Comparison of ENCODE assay signal across 22 cellular contexts in the genomic region with DNA sequence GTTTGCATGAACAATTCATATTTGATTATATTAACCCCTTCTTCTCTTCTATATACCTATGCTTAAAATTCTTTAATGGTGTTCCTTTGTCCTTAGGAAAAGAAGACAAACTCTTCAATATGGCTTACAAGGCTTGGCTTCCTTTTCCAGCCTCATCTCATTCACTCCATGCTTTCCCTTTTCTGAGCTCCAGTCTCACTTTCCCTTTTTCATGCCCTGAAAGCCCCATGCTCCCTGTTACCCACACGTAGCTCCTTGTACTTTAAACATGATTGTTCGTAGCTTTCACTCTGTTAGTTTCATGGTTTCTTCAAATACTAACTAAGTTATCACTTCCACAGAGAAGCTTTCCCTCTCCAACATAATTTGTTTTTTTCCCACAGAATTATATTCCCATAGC.
DNase-seq lines count a peak whose midpoint lies in the region; ATAC-seq lines count a peak whose summit lies in the region.
"Had no signal": no experiment of that assay in that cellular context is flagged by ENCODE, and none has a peak within 500 bp of the region (broad histone marks: within the 10 kb centered on the region; RNA-seq: fewer than 3 reads in every experiment).

No MANE protein-coding gene starts in this region.

- H3K4me1 ChIP-seq in ACC112 (ENCODE audit: control insufficient read depth, insufficient read depth, low read length, unreplicated experiment): peaks cover 12% of the 10 kb centered on the region

- H3K4me3 ChIP-seq in ACC112 (ENCODE audit: low read depth, low read length): no peak overlapping the region
- H3K4me3 ChIP-seq: SJSA1 had no signal

- peak overlapping the region; percentile 17 for H2AFZ ChIP-seq in ACC112 (ENCODE audit: low read length, unreplicated experiment)

- H3K4me1 Mint-ChIP-seq in activated CD4-positive, alpha-beta memory T cell treated with anti-CD3 and anti-CD28 coated beads, Interleukin-2, amount 10 ng/mL, durations not matched to agents 7 days and 5 days: peaks cover 79% of the 10 kb centered on the region
- peaks cover 69% of the 10 kb centered on the region for H3K4me1 Mint-ChIP-seq in central memory CD8-positive, alpha-beta T cell

- H3K27ac ChIP-seq in ACC112 (ENCODE audit: low read depth, low read length): no peak overlapping the region
- H3K27ac ChIP-seq: 22Rv1, HL-60, SJSA1 had no signal

- no peaks in the 10 kb centered on the region for H3K27me3 ChIP-seq in ACC112 (ENCODE audit: insufficient read depth, low read length)
- H3K27me3 ChIP-seq: SJSA1 had no signal

- DNase-seq in NCI-H2227 treated with DMSO at 0.1 percent for 48 hours (lab: John Stamatoyannopoulos, UW) (peak; percentile 24), NCI-H2227 (lab: John Stamatoyannopoulos, UW; ENCODE audit: unreplicated experiment) (no peak), dermis blood vessel endothelial cell (no peak)
- no peak for DNase-seq in activated CD4-positive, alpha-beta memory T cell treated with anti-CD3 and anti-CD28 coated beads, Interleukin-2, amount 10 ng/mL, durations not matched to agents 7 days and 5 days
- DNase-seq in central memory CD8-positive, alpha-beta T cell (ENCODE audit: low spot score in 2 of 2): no peak
- DNase-seq: Calu3; erythroblast; foreskin fibroblast; mesendoderm; NCI-H1105 treated with DMSO at 0.1 percent for 48 hours; NCI-H2107; NCI-H524; stimulated activated CD4-positive, alpha-beta T cell treated with anti-CD3 and anti-CD28 coated beads, Interleukin-4, amount 100 ng/mL, for 4 hours; trophoblast cell had no signal

- CTCF ChIA-PET in activated CD4-positive, alpha-beta memory T cell treated with anti-CD3 and anti-CD28 coated beads, Interleukin-2, amount 10 ng/mL, durations not matched to agents 7 days and 5 days (lab: Charles Lee): interaction anchor here (0.7 to 2.3 kb wide), 7 partner anchors 10 to 324 kb away, joined by 3 to 14 read pairs (median 4); a partner anchor contains a TSS

- no peaks in the 10 kb centered on the region for H3K79me2 ChIP-seq in ACC112 (ENCODE audit: control insufficient read depth, insufficient read depth, low read length, unreplicated experiment)

- POLR2A ChIA-PET in activated CD4-positive, alpha-beta memory T cell treated with anti-CD3 and anti-CD28 coated beads, Interleukin-2, amount 10 ng/mL, durations not matched to agents 7 days and 5 days (lab: Charles Lee): interaction anchor here (1.0 to 10.6 kb wide), 18 partner anchors 11 to 325 kb away, joined by 3 to 286 read pairs (median 6); a partner anchor contains a TSS

- no peaks in the 10 kb centered on the region for H3K27me3 Mint-ChIP-seq in activated CD4-positive, alpha-beta memory T cell treated with anti-CD3 and anti-CD28 coated beads, Interleukin-2, amount 10 ng/mL, durations not matched to agents 7 days and 5 days
- H3K27me3 Mint-ChIP-seq in central memory CD8-positive, alpha-beta T cell: no peaks in the 10 kb centered on the region

- H3K36me3 Mint-ChIP-seq in activated CD4-positive, alpha-beta memory T cell treated with anti-CD3 and anti-CD28 coated beads, Interleukin-2, amount 10 ng/mL, durations not matched to agents 7 days and 5 days (ENCODE audit: low read depth): peaks cover 23% of the 10 kb centered on the region
- H3K36me3 Mint-ChIP-seq in central memory CD8-positive, alpha-beta T cell (ENCODE audit: insufficient read depth): peaks cover 8% of the 10 kb centered on the region

- peak overlapping the region; percentile 79 for H3K27ac Mint-ChIP-seq in activated CD4-positive, alpha-beta memory T cell treated with anti-CD3 and anti-CD28 coated beads, Interleukin-2, amount 10 ng/mL, durations not matched to agents 7 days and 5 days
- peak overlapping the region; percentile 96 for H3K27ac Mint-ChIP-seq in central memory CD8-positive, alpha-beta T cell (ENCODE audit: low read depth)

- peaks cover 15% of the 10 kb centered on the region for H3K9me3 Mint-ChIP-seq in activated CD4-positive, alpha-beta memory T cell treated with anti-CD3 and anti-CD28 coated beads, Interleukin-2, amount 10 ng/mL, durations not matched to agents 7 days and 5 days
- H3K9me3 Mint-ChIP-seq in central memory CD8-positive, alpha-beta T cell: no peaks in the 10 kb centered on the region

- H3K36me3 ChIP-seq in ACC112 (ENCODE audit: insufficient read depth, low read length): no peaks in the 10 kb centered on the region
- H3K36me3 ChIP-seq: SJSA1 had no signal

- ATAC-seq in central memory CD8-positive, alpha-beta T cell (replicated peaks; ENCODE audit: extremely low read depth, poor library complexity, severe bottlenecking): no peak
- no peak for ATAC-seq in HG02588 (IDR thresholded peaks at IDR 0.05; ENCODE audit: unreplicated experiment)
- no peak for ATAC-seq in HG03025 (IDR thresholded peaks at IDR 0.05; ENCODE audit: low FRiP score, unreplicated experiment)
- ATAC-seq: HepG2, left lobe of liver had no signal

- H3K4me3 Mint-ChIP-seq in activated CD4-positive, alpha-beta memory T cell treated with anti-CD3 and anti-CD28 coated beads, Interleukin-2, amount 10 ng/mL, durations not matched to agents 7 days and 5 days: peak overlapping the region; percentile 65
- peak overlapping the region; percentile 77 for H3K4me3 Mint-ChIP-seq in central memory CD8-positive, alpha-beta T cell
